ENCODE assay signal across 1 cellular context in genomic region chr5:55712023-55712859, GRCh38.
A peak's percentile ranks its signal among the peaks of the same experiment; 100 is the strongest.
TF ChIP-seq lines count a peak whose summit lies in the region.

Gene SLC38A9 (minus strand): TSS chr5:55712324. CDS start chr5:55697958, 14,366 bp downstream.

TF ChIP-seq in K562, 482 proteins besides CTCF, POLR2A, EP300 and RAD21 (continued from another document):
- TF ChIP-seq E4F1 (CRISPR knock-in tag; IDR thresholded peaks at IDR 0.05; ENCODE audit: borderline replicate concordance) (no peak), RBFOX2 (IDR thresholded peaks at IDR 0.05; ENCODE audit: low read depth, low read length) (peak; percentile 78), ZNF561 (CRISPR knock-in tag; conservative IDR thresholded peaks at IDR 0.05) (no peak), ARID4B (CRISPR knock-in tag; IDR thresholded peaks at IDR 0.05) (peak; percentile 56; the same call in 1 of the 2 replicates), HEY1 (CRISPR knock-in tag; IDR thresholded peaks at IDR 0.05; ENCODE audit: borderline replicate concordance) (no peak), HDAC8 (tag; IDR thresholded peaks at IDR 0.05) (no peak), ETS1 (conservative IDR thresholded peaks at IDR 0.05; ENCODE audit: control insufficient read depth, low read depth, low read length) (peak; percentile 96), HOXB6 (CRISPR knock-in tag; IDR thresholded peaks at IDR 0.05; ENCODE audit: borderline replicate concordance) (no peak), NKRF (IDR thresholded peaks at IDR 0.05; ENCODE audit: borderline replicate concordance) (peak; percentile 39; the same call in 1 of the 2 replicates), FOXK2 (conservative IDR thresholded peaks at IDR 0.05 in 1 of 2, IDR thresholded peaks at IDR 0.05 in 1 of 2; ENCODE audit: low read depth in 2 of 2) (peak in 1 of 2 experiments; percentile 44; a peak in 1 of 4 replicates), ZNF780A (CRISPR knock-in tag; IDR thresholded peaks at IDR 0.05) (no peak), ELF1 (tag; IDR thresholded peaks at IDR 0.05) (peak; percentile 92), ARID1B (IDR thresholded peaks at IDR 0.05) (no peak), CHD1 (IDR thresholded peaks at IDR 0.05; ENCODE audit: low read length) (no peak), TCF7L2 (IDR thresholded peaks at IDR 0.05; ENCODE audit: low read depth, low read length) (0 out of 2 replicates have a peak, but pooled peaks have one; percentile 9), EWSR1 (IDR thresholded peaks at IDR 0.05; ENCODE audit: borderline replicate concordance, low read depth, partially characterized antibody) (no peak), SIN3A (IDR thresholded peaks at IDR 0.05; ENCODE audit: borderline replicate concordance in 2 of 2, control insufficient read depth in 1 of 2, low read depth in 2 of 2, low read length in 2 of 2) (peak; percentile 74 to 75; a peak in 1 of 4 replicates), ZNF398 (CRISPR knock-in tag; IDR thresholded peaks at IDR 0.05) (no peak), GTF2F1 (IDR thresholded peaks at IDR 0.05; ENCODE audit: low read depth, low read length) (no peak), RFX1 (IDR thresholded peaks at IDR 0.05) (no peak), ZNF384 (IDR thresholded peaks at IDR 0.05; ENCODE audit: low read depth, low read length) (no peak), ZNF778 (CRISPR knock-in tag; IDR thresholded peaks at IDR 0.05) (no peak), DIDO1 (tag; IDR thresholded peaks at IDR 0.05; ENCODE audit: low read depth) (peak; percentile 69; the same call in 1 of the 2 replicates), NR2C2 (CRISPR knock-in tag; IDR thresholded peaks at IDR 0.05) (no peak), NR2C2 (tag; IDR thresholded peaks at IDR 0.05) (peak; percentile 61; the same call in 1 of the 2 replicates), ZMIZ1 (IDR thresholded peaks at IDR 0.05; ENCODE audit: low read depth in 2 of 2, low read length in 2 of 2) (no peak), NRF1 (conservative IDR thresholded peaks at IDR 0.05 in 1 of 2, IDR thresholded peaks at IDR 0.05 in 1 of 2) (peak; percentile 73 to 78), ZNF766 (CRISPR knock-in tag; conservative IDR thresholded peaks at IDR 0.05) (peak; percentile 73; the same call in 1 of the 2 replicates)
